Comparison of ENCODE assay signal across 19 cellular contexts in the genomic region with DNA sequence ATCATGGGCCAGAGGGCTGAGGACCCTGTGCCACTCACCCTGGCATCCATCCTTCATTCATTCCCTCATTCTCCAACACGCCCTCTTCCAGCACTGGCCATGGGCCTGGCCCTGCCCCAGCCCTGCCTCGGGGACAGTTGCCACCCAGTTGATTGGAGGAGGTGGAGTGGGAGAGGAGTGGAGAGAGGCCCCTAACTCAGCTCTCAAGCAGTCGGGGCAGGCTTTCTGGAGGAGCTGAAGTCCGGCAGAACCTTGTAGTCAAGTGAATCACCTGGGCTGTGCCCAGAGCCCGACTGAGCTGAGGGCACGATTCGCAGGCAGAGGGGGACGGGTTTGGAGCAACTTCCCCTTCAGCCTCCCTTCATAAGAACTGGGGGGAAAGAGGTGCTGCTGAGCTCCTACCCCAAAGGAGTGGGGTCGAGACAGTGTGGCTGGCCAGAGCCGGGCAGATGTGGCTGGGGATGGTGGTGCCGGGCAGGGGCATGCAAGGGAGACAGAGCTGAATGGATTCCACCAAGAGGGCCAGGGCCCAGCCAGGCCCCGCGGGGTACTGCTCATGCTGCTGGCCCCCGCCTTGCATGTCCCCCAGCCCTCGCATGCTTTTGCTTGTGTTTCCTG. TPM values are rescaled to one million over a fixed set of nuclear protein-coding genes. Genes with fewer than 3 reads are reported as not detected.
A peak's percentile ranks its signal among the peaks of the same experiment; 100 is the strongest.
DNase-seq lines count a peak whose midpoint lies in the region; ATAC-seq, FAIRE-seq and TF ChIP-seq lines count a peak whose summit lies in the region.
"Had no signal": no experiment of that assay in that cellular context is flagged by ENCODE, and none has a peak within 500 bp of the region (broad histone marks: within the 10 kb centered on the region; RNA-seq: fewer than 3 reads in every experiment).

No MANE protein-coding gene starts in this region.

- no peak overlapping the region for H4K91ac ChIP-seq in neuronal stem cell (ENCODE audit: low read depth, low read length, poor library complexity)

- no peak overlapping the region for H3K4ac ChIP-seq in neuronal stem cell (ENCODE audit: low read length)

- H2BK120ac ChIP-seq in neuronal stem cell (ENCODE audit: low read depth, low read length), result no peak overlapping the region

- H3K23ac ChIP-seq in neuronal stem cell (ENCODE audit: low read depth, low read length, poor library complexity), result peak overlapping the region; percentile 52

- peaks cover 1% of the 10 kb centered on the region for H3K79me1 ChIP-seq in neuronal stem cell (ENCODE audit: low read depth, low read length)

- H3K27ac ChIP-seq in coronary artery (peak overlapping the region in 1 of 2 donors; percentile 63), neuronal stem cell (replicated peaks; ENCODE audit: low read length) (no peak overlapping the region), vagina (peak overlapping the region; percentile 71)

- H3K18ac ChIP-seq in neuronal stem cell (ENCODE audit: low read length), result peak overlapping the region; percentile 35

- H3K4me1 ChIP-seq in neuronal stem cell (ENCODE audit: control insufficient read depth in 2 of 2, insufficient read depth in 1 of 2, low read depth in 1 of 2, low read length in 2 of 2), result no peaks in the 10 kb centered on the region
- H3K4me1 ChIP-seq in vagina, result no peaks in the 10 kb centered on the region

- TF ChIP-seq POLR2A in vagina (IDR thresholded peaks at IDR 0.05) (no peak), GM12892 (IDR thresholded peaks at IDR 0.05; ENCODE audit: low read depth, low read length) (no peak)

- DNase-seq in Right ventricle myocardium superior (no peak), left ventricle myocardium superior (no peak), coronary artery (ENCODE audit: low spot score) (peak; percentile 70), neuronal stem cell (ENCODE audit: low spot score) (no peak), vagina (ENCODE audit: extremely low spot score in 2 of 2) (no peak), SHP77 treated with DMSO at 0.1 percent for 48 hours (lab: John Stamatoyannopoulos, UW) (no peak), GM12892 (ENCODE audit: insufficient read length) (no peak)
- DNase-seq in stimulated activated naive CD8-positive, alpha-beta T cell treated with anti-CD3 and anti-CD28 coated beads, Interleukin-15, Interleukin-2, amounts not matched to agents 100 U/mL and 50 U/mL, for 24 hours, result no peak
- DNase-seq: 8988T, C1 segment of cervical spinal cord, DMS 273 treated with DMSO at 0.1 percent for 48 hours, GDM1, KBM-7, NCI-H1048, NCI-H1694, NCI-H524 had no signal

- no peak overlapping the region for H2BK5ac ChIP-seq in neuronal stem cell (ENCODE audit: low read length)

- H3K36me3 ChIP-seq in neuronal stem cell (replicated peaks in 1 of 2; ENCODE audit: control insufficient read depth in 2 of 2, insufficient read depth in 2 of 2, low read length in 2 of 2), result peaks cover 9% of the 10 kb centered on the region in 2 donors
- no peaks in the 10 kb centered on the region for H3K36me3 ChIP-seq in vagina

- no peak overlapping the region for H4K8ac ChIP-seq in neuronal stem cell (ENCODE audit: low read depth, low read length)

- H3K27me3 ChIP-seq in neuronal stem cell (ENCODE audit: control insufficient read depth in 3 of 3, insufficient read depth in 3 of 3, low read depth in 1 of 3, low read length in 3 of 3) (no peaks in the 10 kb centered on the region), vagina (no peaks in the 10 kb centered on the region)

- WGBS in neuronal stem cell (ENCODE audit: extremely low coverage in 2 of 2, insufficient read length in 2 of 2, insufficient replicate concordance in 1 of 2), 2 donors, result no CpG with 5 or more reads among the region's 15 CpGs

- no peak overlapping the region for H2BK15ac ChIP-seq in neuronal stem cell (ENCODE audit: low read length)

- no peak overlapping the region for H2AK5ac ChIP-seq in neuronal stem cell (ENCODE audit: low read depth, low read length)

- H3K4me2 ChIP-seq in neuronal stem cell (ENCODE audit: insufficient read depth, low read length, poor library complexity, severe bottlenecking), result no peak overlapping the region

- H2BK12ac ChIP-seq in neuronal stem cell (ENCODE audit: low read length), result no peak overlapping the region

- H3K4me3 ChIP-seq in coronary artery, result no peak overlapping the region
- no peak overlapping the region for H3K4me3 ChIP-seq in neuronal stem cell (ENCODE audit: low read length in 2 of 2)
- no peak overlapping the region for H3K4me3 ChIP-seq in vagina
- H3K4me3 ChIP-seq: GM12878 had no signal

- H2AFZ ChIP-seq in neuronal stem cell (ENCODE audit: low read length), result no peak overlapping the region

- peak; percentile 16 for ATAC-seq in Right ventricle myocardium superior (ENCODE audit: poor library complexity)
- no peak for ATAC-seq in left ventricle myocardium superior
- ATAC-seq in stimulated activated naive CD8-positive, alpha-beta T cell treated with anti-CD3 and anti-CD28 coated beads, Interleukin-15, Interleukin-2, amounts not matched to agents 100 U/mL and 50 U/mL, for 24 hours, result no peak
- ATAC-seq: GM12878 had no signal

- no peak for TF ChIP-seq CTCF in coronary artery (IDR thresholded peaks at IDR 0.05)
- no peak for TF ChIP-seq CTCF in vagina (IDR thresholded peaks at IDR 0.05)

- H3K9ac ChIP-seq in neuronal stem cell (ENCODE audit: low read depth, low read length, poor library complexity), result no peak overlapping the region

- FAIRE-seq in GM12892 (lab: Jason Lieb, UNC), result no peak
- FAIRE-seq: GM12878, GM18507, RCC 7860 had no signal

- intact Hi-C loops in Right ventricle myocardium superior (cut with DNase I), result no loop called here
- intact Hi-C loops in left ventricle myocardium superior (cut with micrococcal nuclease), result no loop called here
- intact Hi-C loops in vagina (cut with DNase I), result no loop called here

- H3K9me3 ChIP-seq in neuronal stem cell (replicated peaks in 1 of 2; ENCODE audit: control insufficient read depth in 2 of 2, insufficient read depth in 1 of 2, low read depth in 1 of 2, low read length in 2 of 2), result no peaks in the 10 kb centered on the region
- no peaks in the 10 kb centered on the region for H3K9me3 ChIP-seq in vagina

- no peak overlapping the region for H3K14ac ChIP-seq in neuronal stem cell (ENCODE audit: low read length)

RNA-seq across cellular contexts. Expression of gene DNM1, which starts 29.7 kb away (rescaled TPM):
- 7.0 TPM for total RNA-seq in Right ventricle myocardium superior
- 5.4 TPM for total RNA-seq in left ventricle myocardium superior
- polyA plus RNA-seq in neuronal stem cell (2013, experiment 1 of 2), result 46.5 TPM
- 48.3 TPM for polyA plus RNA-seq in neuronal stem cell (2013, experiment 2 of 2)
- 33.4 TPM for total RNA-seq in vagina
- polyA plus RNA-seq in GM12892 (2012; ENCODE audit: missing spikeins), result 0.36 TPM

RNA-seq across cellular contexts. Expression of gene CIZ1, which starts 41.5 kb away (rescaled TPM):
- 75.3 TPM for total RNA-seq in Right ventricle myocardium superior
- 76.6 TPM for total RNA-seq in left ventricle myocardium superior
- 120 TPM for polyA plus RNA-seq in neuronal stem cell (2013, experiment 1 of 2)
- polyA plus RNA-seq in neuronal stem cell (2013, experiment 2 of 2), result 119 TPM
- 101 TPM for total RNA-seq in vagina
- 38.6 TPM for polyA plus RNA-seq in GM12892 (2012; ENCODE audit: missing spikeins)

RNA-seq across cellular contexts. Expression of gene GOLGA2, which starts 42.9 kb away (rescaled TPM):
- total RNA-seq in Right ventricle myocardium superior, result 77.7 TPM
- 83.5 TPM for total RNA-seq in left ventricle myocardium superior
- 29.3 TPM for polyA plus RNA-seq in neuronal stem cell (2013, experiment 1 of 2)
- polyA plus RNA-seq in neuronal stem cell (2013, experiment 2 of 2), result 30.6 TPM
- total RNA-seq in vagina, result 84.5 TPM
- polyA plus RNA-seq in GM12892 (2012; ENCODE audit: missing spikeins), result 21.9 TPM

RNA-seq across cellular contexts. Expression of gene SWI5, which starts 43.2 kb away (rescaled TPM):
- total RNA-seq in Right ventricle myocardium superior (16.3 TPM), left ventricle myocardium superior (16.2 TPM), vagina (42.7 TPM)
- 21.5 TPM for polyA plus RNA-seq in neuronal stem cell (2013, experiment 1 of 2)
- polyA plus RNA-seq in neuronal stem cell (2013, experiment 2 of 2), result 21.5 TPM
- polyA plus RNA-seq in GM12892 (2012; ENCODE audit: missing spikeins), result 21.3 TPM
